ENCODE assay signal across 16 cellular contexts in genomic region chr5:10511741-10512640, GRCh38.
"Had no signal": no experiment of that assay in that cellular context is flagged by ENCODE, and none has a peak within 500 bp of the region (broad histone marks: within the 10 kb centered on the region; RNA-seq: fewer than 3 reads in every experiment).

No MANE protein-coding gene starts in this region.

- H3K27ac Mint-ChIP-seq: activated naive CD4-positive, alpha-beta T cell treated with anti-CD3 and anti-CD28 coated beads, Interleukin-2, amount 50 U/mL, for 72 hours; mesothelial cell of epicardium; natural killer cell; progenitor cell of endocrine pancreas; stimulated activated naive CD8-positive, alpha-beta T cell treated with anti-CD3 and anti-CD28 coated beads, Interleukin-15, Interleukin-2, amounts not matched to agents 100 ng/mL and 50 ng/mL, for 24 hours; T-helper 1 cell treated with Interleukin-12 subunit alpha and Interleukin-12 subunit beta and Interleukin-4 antibody, amounts not matched to agents 30 μg/mL and 1 μg/mL, for 36 hours had no signal

- H3K4me1 Mint-ChIP-seq: natural killer cell had no signal

- ATAC-seq: activated naive CD4-positive, alpha-beta T cell treated with anti-CD3 and anti-CD28 coated beads, Interleukin-2, amount 50 U/mL, for 72 hours; natural killer cell had no signal

- H3K4me1 ChIP-seq: right lobe of liver had no signal

- H3K9me3 Mint-ChIP-seq: activated naive CD4-positive, alpha-beta T cell treated with anti-CD3 and anti-CD28 coated beads, Interleukin-2, amount 50 U/mL, for 72 hours; natural killer cell; stimulated activated naive CD8-positive, alpha-beta T cell treated with anti-CD3 and anti-CD28 coated beads, Interleukin-15, Interleukin-2, amounts not matched to agents 100 ng/mL and 50 ng/mL, for 24 hours; T-helper 1 cell treated with Interleukin-12 subunit alpha and Interleukin-12 subunit beta and Interleukin-4 antibody, amounts not matched to agents 30 μg/mL and 1 μg/mL, for 36 hours had no signal

- H3K36me3 Mint-ChIP-seq: activated naive CD4-positive, alpha-beta T cell treated with anti-CD3 and anti-CD28 coated beads, Interleukin-2, amount 50 U/mL, for 72 hours; mesothelial cell of epicardium; natural killer cell had no signal

- DNase-seq: activated CD4-positive, CD25-positive, alpha-beta regulatory T cell; activated effector memory CD4-positive, alpha-beta T cell treated with Interleukin-2 at 50 U/mL for 16 hours; activated T-cell treated with anti-CD3 and anti-CD28 coated beads, Interleukin-2, amount 50 U/mL, for 1 hour; amniotic stem cell; brain microvascular endothelial cell; effector memory CD4-positive, alpha-beta T cell; kidney glomerular epithelial cell; natural killer cell; occipital lobe; right lobe of liver had no signal

- H3K4me3 Mint-ChIP-seq: mesothelial cell of epicardium; natural killer cell; stimulated activated naive CD8-positive, alpha-beta T cell treated with anti-CD3 and anti-CD28 coated beads, Interleukin-15, Interleukin-2, amounts not matched to agents 100 ng/mL and 50 ng/mL, for 24 hours; T-helper 1 cell treated with Interleukin-12 subunit alpha and Interleukin-12 subunit beta and Interleukin-4 antibody, amounts not matched to agents 30 μg/mL and 1 μg/mL, for 36 hours had no signal

- H3K27ac ChIP-seq: brain microvascular endothelial cell, hepatocyte, right lobe of liver had no signal

- H3K4me3 ChIP-seq: hepatocyte, right lobe of liver had no signal

- H3K36me3 ChIP-seq: brain microvascular endothelial cell, right lobe of liver had no signal

- H3K27me3 Mint-ChIP-seq: progenitor cell of endocrine pancreas had no signal

- H3K9me3 ChIP-seq: right lobe of liver had no signal
